In genomic region chr4:139655116-139655515, GRCh38 we compare ENCODE assay signal across 8 cellular contexts. TPM values are rescaled to one million over a fixed set of nuclear protein-coding genes. Genes with fewer than 3 reads are reported as not detected.
A peak's percentile ranks its signal among the peaks of the same experiment; 100 is the strongest.
DNase-seq lines count a peak whose midpoint lies in the region; ATAC-seq and TF ChIP-seq lines count a peak whose summit lies in the region.

No MANE protein-coding gene starts in this region.

- intact Hi-C loops in PC-9 (cut with micrococcal nuclease; ENCODE audit: unreplicated experiment) (loop anchor here (1.0 to 10.0 kb wide), 8 partner anchors 350 to 1502 kb away; partner anchors contain the start of genes MAML3, NAA15 and NDUFC1), esophagus muscularis mucosa (cut with DNase I) (loop anchor here (5.0 kb wide), 1 partner anchor 597 kb away; no protein-coding TSS in a partner anchor)

- POLR2A ChIA-PET in PC-9 (lab: Charles Lee; ENCODE audit: unreplicated experiment) = no interaction called here

- CTCF ChIA-PET in PC-9 (lab: Charles Lee) = interaction anchor here (0.6 to 0.7 kb wide), 2 partner anchors 50 to 436 kb away, joined by 3 to 7 read pairs; no protein-coding TSS in a partner anchor

- no peak for TF ChIP-seq EP300 in esophagus muscularis mucosa (IDR thresholded peaks at IDR 0.05)

- H4K20me1 ChIP-seq in PC-9 (ENCODE audit: insufficient read depth) = no peaks in the 10 kb centered on the region

- no peaks in the 10 kb centered on the region for H3K36me3 ChIP-seq in PC-9 (ENCODE audit: low read depth)
- no peaks in the 10 kb centered on the region for H3K36me3 ChIP-seq in esophagus muscularis mucosa

- no peak for TF ChIP-seq POLR2A in esophagus muscularis mucosa (IDR thresholded peaks at IDR 0.05; ENCODE audit: low read depth)

- H3K4me3 ChIP-seq in PC-9 (no peak overlapping the region), esophagus muscularis mucosa (no peak overlapping the region)

- H3K27ac ChIP-seq in PC-9 (no peak overlapping the region), esophagus muscularis mucosa (replicated peaks in 1 of 4) (no peak overlapping the region)

- BruUV-seq in PC-9 (replicated peaks; lab: Mats Ljungman, UMichigan) = no TSS peak

- peak; percentile 34 for DNase-seq in NCI-H345 (lab: John Stamatoyannopoulos, UW)
- DNase-seq in NCI-H345 treated with DMSO at 0.1 percent for 48 hours (lab: John Stamatoyannopoulos, UW; ENCODE audit: unreplicated experiment) = no peak
- peak in 1 of 2 experiments; percentile 70 for DNase-seq in PC-9
- DNase-seq in esophagus muscularis mucosa (ENCODE audit: extremely low spot score) = no peak
- DNase-seq in retina = peak; percentile 25
- no peak for DNase-seq in omental fat pad (ENCODE audit: low spot score)
- DNase-seq in T1000 (lab: John Stamatoyannopoulos, UW) = no peak

- no peaks in the 10 kb centered on the region for H3K9me3 ChIP-seq in PC-9 (ENCODE audit: insufficient read depth, low read depth)
- no peaks in the 10 kb centered on the region for H3K9me3 ChIP-seq in esophagus muscularis mucosa

- no peaks in the 10 kb centered on the region for H3K79me2 ChIP-seq in PC-9 (ENCODE audit: low read depth)

- H2AFZ ChIP-seq in PC-9 = no peak overlapping the region

- H3F3A ChIP-seq in PC-9 (ENCODE audit: insufficient read depth, low read depth) = peaks cover 11% of the 10 kb centered on the region; the same call in 1 of the 2 replicates

- no peak overlapping the region for H3K4me2 ChIP-seq in PC-9

- TF ChIP-seq CTCF in PC-9 (conservative IDR thresholded peaks at IDR 0.05) = peak; percentile 60
- TF ChIP-seq CTCF in esophagus muscularis mucosa (IDR thresholded peaks at IDR 0.05) = peak; percentile 38 to 51 (median 42)
- no peak for TF ChIP-seq CTCF in omental fat pad (IDR thresholded peaks at IDR 0.05)

- peaks cover 19% of the 10 kb centered on the region for H3K4me1 ChIP-seq in PC-9 (replicated peaks; ENCODE audit: insufficient read depth)
- H3K4me1 ChIP-seq in esophagus muscularis mucosa = peaks cover 17 to 32% (median 31%) of the 10 kb centered on the region in 4 donors

- 42% methylated on average over 3 of the region's 3 CpGs for WGBS in esophagus muscularis mucosa

- no peaks in the 10 kb centered on the region for H3K9me2 ChIP-seq in PC-9 (ENCODE audit: insufficient read depth)

- ATAC-seq in HG03039 (IDR thresholded peaks at IDR 0.05; ENCODE audit: unreplicated experiment) = peak; percentile 41
- no peak for ATAC-seq in omental fat pad (ENCODE audit: low FRiP score)

- H3K27me3 ChIP-seq in PC-9 (ENCODE audit: insufficient read depth, low read depth) (no peaks in the 10 kb centered on the region), esophagus muscularis mucosa (no peaks in the 10 kb centered on the region)

RNA-seq across cellular contexts. Expression of gene MGST2, which starts 10.5 kb away (rescaled TPM):
- total RNA-seq in PC-9 (2021) (53.7 and 81.8 TPM in 2 replicates), esophagus muscularis mucosa (10 to 100 TPM; 28.7 to 39.7 (median 34.2) TPM), omental fat pad (10 to 100 TPM; 24.6 to 83.1 (median 45.4) TPM)

Comparison
In these comparisons a context has a peak if more than half of its experiments do, and no peak if none do; other contexts are left out.
1. DNase-seq: peak in NCI-H345 (single experiment) and retina (single experiment); none in NCI-H345 treated with DMSO at 0.1 percent for 48 hours (single experiment), esophagus muscularis mucosa (single experiment), omental fat pad (single experiment) and T1000 (single experiment).
2. CTCF ChIP-seq: peak in PC-9 (single experiment) and esophagus muscularis mucosa (3 of 3); none in omental fat pad (0 of 3).